In genomic region chr13:75372517-75372916, GRCh38 we compare ENCODE assay signal across 8 cellular contexts.
DNase-seq lines count a peak whose midpoint lies in the region; ATAC-seq, FAIRE-seq and TF ChIP-seq lines count a peak whose summit lies in the region.

No MANE protein-coding gene starts in this region.

- intact Hi-C loops in CD14-positive monocyte (cut with micrococcal nuclease): no loop called here

- H3K4me3 Mint-ChIP-seq in CD14-positive monocyte: no peak overlapping the region

- H3K9me3 Mint-ChIP-seq in CD14-positive monocyte: no peaks in the 10 kb centered on the region

- H3K36me3 ChIP-seq in subcutaneous abdominal adipose tissue (ENCODE audit: control insufficient read depth in 5 of 5, insufficient read depth in 5 of 5, low read length in 5 of 5): no peaks in the 10 kb centered on the region

- H3K4me3 ChIP-seq in astrocyte of the spinal cord (ENCODE audit: low read depth, low read length) (no peak overlapping the region), subcutaneous abdominal adipose tissue (ENCODE audit: low read depth in 1 of 5, low read length in 5 of 5) (no peak overlapping the region)

- H3K27ac Mint-ChIP-seq in CD14-positive monocyte: no peak overlapping the region

- FAIRE-seq in islet of Langerhans (lab: Jason Lieb, UNC): peak; percentile 91

- H3K36me3 Mint-ChIP-seq in CD14-positive monocyte: no peaks in the 10 kb centered on the region

- H3K9ac ChIP-seq in subcutaneous abdominal adipose tissue (ENCODE audit: low read length in 5 of 5): peak overlapping the region in 3 of 5 donors; percentile 38 to 68 (median 57)

- H3K4me1 Mint-ChIP-seq in CD14-positive monocyte: no peaks in the 10 kb centered on the region

- peak overlapping the region; percentile 88 for H3K27ac ChIP-seq in subcutaneous abdominal adipose tissue (ENCODE audit: low read depth, low read length)

- no peaks in the 10 kb centered on the region for H3K9me3 ChIP-seq in subcutaneous abdominal adipose tissue (ENCODE audit: control insufficient read depth in 5 of 5, low read length in 5 of 5)

- no peaks in the 10 kb centered on the region for H3K27me3 Mint-ChIP-seq in CD14-positive monocyte (ENCODE audit: low read depth in 3 of 3)

- peaks cover 8 to 40% (median 20%) of the 10 kb centered on the region in 5 donors for H3K4me1 ChIP-seq in subcutaneous abdominal adipose tissue (ENCODE audit: control insufficient read depth in 5 of 5, insufficient read depth in 5 of 5, low read length in 5 of 5)

- in situ Hi-C loops in astrocyte of the spinal cord (cut with HindIII; ENCODE audit: low sequenced_read_pairs): no loop called here

- H3K27me3 ChIP-seq in subcutaneous abdominal adipose tissue (ENCODE audit: control insufficient read depth in 5 of 5, insufficient read depth in 4 of 5, low read length in 5 of 5): no peaks in the 10 kb centered on the region

- ATAC-seq in GM18858 (IDR thresholded peaks at IDR 0.05; ENCODE audit: unreplicated experiment) (peak; percentile 67), HG03045 (IDR thresholded peaks at IDR 0.05; ENCODE audit: unreplicated experiment) (peak; percentile 73)

- TF ChIP-seq CTCF in CD14-positive monocyte (IDR thresholded peaks at IDR 0.05): peak; percentile 80
- peak; percentile 75 for TF ChIP-seq CTCF in astrocyte of the spinal cord (IDR thresholded peaks at IDR 0.05; ENCODE audit: low read depth, low read length)

- DNase-seq in CD14-positive monocyte (ENCODE audit: low spot score) (no peak), NCI-H2171 (lab: John Stamatoyannopoulos, UW) (peak; percentile 35), astrocyte of the spinal cord (ENCODE audit: low read depth, low spot score) (peak; percentile 67), NCI-H774 (lab: John Stamatoyannopoulos, UW) (no peak)

Comparison
In these comparisons a context has a peak if more than half of its experiments do, and no peak if none do; other contexts are left out.
1. DNase-seq: peak in NCI-H2171 (single experiment) and astrocyte of the spinal cord (single experiment); none in CD14-positive monocyte (single experiment) and NCI-H774 (single experiment).